ENCODE assay signal across 21 cellular contexts in the genomic region with DNA sequence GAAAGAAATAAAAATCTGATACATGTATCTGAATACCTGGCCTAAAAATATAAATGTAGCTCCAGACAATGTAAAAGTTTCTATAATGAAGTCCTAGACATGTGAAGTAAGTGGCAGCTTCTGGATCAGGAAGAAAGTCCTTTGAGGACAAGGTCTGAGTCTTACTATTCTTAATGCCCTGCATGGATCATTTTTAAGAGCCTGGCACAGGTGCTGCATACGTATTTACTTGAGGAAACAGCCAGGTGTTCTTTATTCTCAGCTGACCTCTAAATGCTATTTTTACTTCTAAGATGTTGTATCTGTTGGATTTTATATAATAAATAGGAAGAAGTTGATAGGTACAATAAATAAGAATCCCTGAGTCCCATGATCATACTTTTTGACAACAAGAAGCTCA.
DNase-seq lines count a peak whose midpoint lies in the region; ATAC-seq, FAIRE-seq and TF ChIP-seq lines count a peak whose summit lies in the region.
"Had no signal": no experiment of that assay in that cellular context is flagged by ENCODE, and none has a peak within 500 bp of the region (broad histone marks: within the 10 kb centered on the region; RNA-seq: fewer than 3 reads in every experiment).

No MANE protein-coding gene starts in this region.

- DNase-seq in DMS53 (lab: John Stamatoyannopoulos, UW) (peak; percentile 27), DMS53 treated with DMSO at 0.1 percent for 48 hours (lab: John Stamatoyannopoulos, UW; ENCODE audit: unreplicated experiment) (no peak), pancreas (peak in 1 of 6 donors; percentile 17), NOMO-1 (lab: John Stamatoyannopoulos, UW; ENCODE audit: unreplicated experiment in 2 of 2) (no peak)
- DNase-seq: AML-193; Caco-2; Calu3; CD4-positive, alpha-beta T cell; CD8-positive, alpha-beta T cell; DMS79 treated with DMSO at 0.1 percent for 48 hours; GF-D8 had no signal

- no peak overlapping the region for H3K4me3 ChIP-seq in pancreas
- H3K4me3 ChIP-seq: A549; BLaER1 treated with 17β-estradiol and CSF1 and Interleukin-3, amounts not matched to agents 10 nM and 100 nM had no signal

- no peaks in the 10 kb centered on the region for H3K36me3 ChIP-seq in pancreas
- H3K36me3 ChIP-seq: BLaER1 treated with 17β-estradiol and CSF1 and Interleukin-3, amounts not matched to agents 10 nM and 100 nM had no signal

- ATAC-seq in pancreas (peak; percentile 44 to 69 (median 64)), HG02763 (IDR thresholded peaks at IDR 0.05; ENCODE audit: unreplicated experiment) (no peak)
- ATAC-seq: A549; CD8-positive, alpha-beta T cell had no signal

- H3K27ac ChIP-seq in VCaP = peak overlapping the region; percentile 50
- no peak overlapping the region for H3K27ac ChIP-seq in pancreas
- H3K27ac ChIP-seq: 22Rv1; A549; BLaER1 treated with 17β-estradiol and CSF1 and Interleukin-3, amounts not matched to agents 10 nM and 100 nM; C4-2B had no signal

- TF ChIP-seq CTCF in VCaP (conservative IDR thresholded peaks at IDR 0.05) (no peak), pancreas (IDR thresholded peaks at IDR 0.05) (no peak)

- H3K9me3 ChIP-seq in pancreas = no peaks in the 10 kb centered on the region
- H3K9me3 ChIP-seq: A549; BLaER1 treated with 17β-estradiol and CSF1 and Interleukin-3, amounts not matched to agents 10 nM and 100 nM; Caco-2 had no signal

- peaks cover 0 to 2% (median 0%) of the 10 kb centered on the region in 3 donors for H3K4me1 ChIP-seq in pancreas
- H3K4me1 ChIP-seq: A549; BLaER1 treated with 17β-estradiol and CSF1 and Interleukin-3, amounts not matched to agents 10 nM and 100 nM; Caco-2 had no signal

- no peaks in the 10 kb centered on the region for H3K27me3 ChIP-seq in pancreas
- H3K27me3 ChIP-seq: BLaER1 treated with 17β-estradiol and CSF1 and Interleukin-3, amounts not matched to agents 10 nM and 100 nM had no signal

- 24 to 38% methylated on average over 1 of the region's 1 CpG for WGBS in pancreas, 2 donors

- FAIRE-seq in pancreas (lab: Jason Lieb, UNC) = no peak
- FAIRE-seq: A549, D721Med, G401.6, GM12891, GM19239 had no signal

- intact Hi-C loops in pancreas (cut with DNase I) = no loop called here
